ENCODE assay signal across 22 cellular contexts in genomic region chr2:177258059-177258458, GRCh38. TPM values are rescaled to one million over a fixed set of nuclear protein-coding genes. Genes with fewer than 3 reads are reported as not detected.
A peak's percentile ranks its signal among the peaks of the same experiment; 100 is the strongest.
DNase-seq lines count a peak whose midpoint lies in the region; ATAC-seq, FAIRE-seq and TF ChIP-seq lines count a peak whose summit lies in the region.
"Had no signal": no experiment of that assay in that cellular context is flagged by ENCODE, and none has a peak within 500 bp of the region (broad histone marks: within the 10 kb centered on the region; RNA-seq: fewer than 3 reads in every experiment).

No MANE protein-coding gene starts in this region.

- FAIRE-seq in GM12878 (lab: Jason Lieb, UNC) = no peak
- FAIRE-seq: GM18507, islet of Langerhans had no signal

- no peaks in the 10 kb centered on the region for H3K27me3 ChIP-seq in CD4-positive, alpha-beta memory T cell (ENCODE audit: insufficient read depth, low read length)
- no peaks in the 10 kb centered on the region for H3K27me3 ChIP-seq in GM12878 (replicated peaks in 1 of 2; ENCODE audit: control insufficient read depth in 2 of 2, insufficient read depth in 2 of 2, low read length in 1 of 2)
- H3K27me3 ChIP-seq: BLaER1, spleen had no signal

- no peak overlapping the region for H3K4me3 ChIP-seq in CD4-positive, alpha-beta memory T cell (ENCODE audit: low read length in 2 of 2)
- H3K4me3 ChIP-seq in GM12878 = no peak overlapping the region
- H3K4me3 ChIP-seq: BLaER1, PC-9, SK-N-MC, spleen had no signal

- H3K36me3 Mint-ChIP-seq in T-helper 1 cell treated with Interleukin-12 subunit alpha and Interleukin-12 subunit beta and Interleukin-4 antibody, amounts not matched to agents 30 μg/mL and 1 μg/mL, for 36 hours (ENCODE audit: low read depth) = peaks cover 54% of the 10 kb centered on the region
- peaks cover 12 to 48% of the 10 kb centered on the region in 2 donors for H3K36me3 Mint-ChIP-seq in CD4-positive, alpha-beta memory T cell
- no peaks in the 10 kb centered on the region for H3K36me3 Mint-ChIP-seq in naive B cell

- no peak for ATAC-seq in GM12878
- no peak for ATAC-seq in naive B cell (ENCODE audit: low read depth in 2 of 2)
- ATAC-seq in GM18907 (IDR thresholded peaks at IDR 0.05; ENCODE audit: unreplicated experiment) = no peak
- no peak for ATAC-seq in HG02973 (IDR thresholded peaks at IDR 0.05; ENCODE audit: unreplicated experiment)

- H3K36me3 ChIP-seq in CD4-positive, alpha-beta memory T cell (ENCODE audit: insufficient read depth, low read length) = no peaks in the 10 kb centered on the region
- peaks cover 0 to 4% of the 10 kb centered on the region in 2 experiments; a peak in 3 of 4 replicates for H3K36me3 ChIP-seq in GM12878 (ENCODE audit: control insufficient read depth in 2 of 2, insufficient read depth in 2 of 2, low read length in 1 of 2)
- H3K36me3 ChIP-seq: thoracic aorta had no signal

- peak overlapping the region; percentile 19 for H3K27ac Mint-ChIP-seq in T-helper 1 cell treated with Interleukin-12 subunit alpha and Interleukin-12 subunit beta and Interleukin-4 antibody, amounts not matched to agents 30 μg/mL and 1 μg/mL, for 36 hours
- H3K27ac Mint-ChIP-seq in CD4-positive, alpha-beta memory T cell = peak overlapping the region in 5 of 7 donors; percentile 24 to 95 (median 31)
- H3K27ac Mint-ChIP-seq in naive B cell = peak overlapping the region in 4 of 6 donors; percentile 20 to 76 (median 28)

- H4K20me1 ChIP-seq in GM12878 (ENCODE audit: control insufficient read depth, insufficient read depth) = no peaks in the 10 kb centered on the region

- peak overlapping the region; percentile 31 for H3K4me3 Mint-ChIP-seq in T-helper 1 cell treated with Interleukin-12 subunit alpha and Interleukin-12 subunit beta and Interleukin-4 antibody, amounts not matched to agents 30 μg/mL and 1 μg/mL, for 36 hours
- H3K4me3 Mint-ChIP-seq in CD4-positive, alpha-beta memory T cell = peak overlapping the region in 4 of 8 donors; percentile 7 to 55 (median 19)
- H3K4me3 Mint-ChIP-seq in naive B cell = peak overlapping the region in 3 of 8 donors; percentile 25 to 74 (median 41)
- H3K4me3 Mint-ChIP-seq: neural crest cell had no signal

- H3K4me1 ChIP-seq in CD4-positive, alpha-beta memory T cell (ENCODE audit: insufficient read depth, low read length) = peaks cover 94% of the 10 kb centered on the region
- no peaks in the 10 kb centered on the region for H3K4me1 ChIP-seq in GM12878 (ENCODE audit: control insufficient read depth, insufficient read depth, low read length)

- peaks cover 5% of the 10 kb centered on the region for H3K9me3 Mint-ChIP-seq in T-helper 1 cell treated with Interleukin-12 subunit alpha and Interleukin-12 subunit beta and Interleukin-4 antibody, amounts not matched to agents 30 μg/mL and 1 μg/mL, for 36 hours
- H3K9me3 Mint-ChIP-seq in CD4-positive, alpha-beta memory T cell = peaks cover 0 to 2% (median 0%) of the 10 kb centered on the region in 8 donors
- H3K9me3 Mint-ChIP-seq in naive B cell = peaks cover 0 to 4% (median 0%) of the 10 kb centered on the region in 7 donors

- no peak for DNase-seq in T-helper 1 cell
- DNase-seq in CD4-positive, alpha-beta memory T cell = no peak
- no peak for DNase-seq in GM12878 (ENCODE audit: low read depth, low spot score)
- DNase-seq in naive B cell = no peak
- DNase-seq in GF-D8 (lab: John Stamatoyannopoulos, UW) = no peak
- DNase-seq: 8988T; activated CD4-positive, alpha-beta T cell treated with anti-CD3 and anti-CD28 coated beads for 4 hours; DMS53; H7; NCI-H187; NCI-H2227 treated with DMSO at 0.1 percent for 48 hours; PC-9; spleen had no signal

- TF ChIP-seq CTCF in GM12878 (IDR thresholded peaks at IDR 0.05 in 2 of 3, conservative IDR thresholded peaks at IDR 0.05 in 1 of 3; ENCODE audit: control insufficient read depth in 2 of 3, extremely low read depth in 1 of 3, insufficient read depth in 1 of 3, low read depth in 3 of 3, low read length in 3 of 3) = no peak

- RAD21 ChIA-PET in GM12878 (lab: Charles Lee; ENCODE audit: unreplicated experiment) = no interaction called here

- H3K27ac ChIP-seq in CD4-positive, alpha-beta memory T cell (ENCODE audit: low read depth, low read length) = no peak overlapping the region
- H3K27ac ChIP-seq in GM12878 (ENCODE audit: control insufficient read depth, insufficient read depth) = no peak overlapping the region
- H3K27ac ChIP-seq: BLaER1, PC-9, SK-N-MC had no signal

- no peak for TF ChIP-seq POLR2A in GM12878 (IDR thresholded peaks at IDR 0.05; ENCODE audit: low read depth, low read length)

- no peak overlapping the region for H3K9ac ChIP-seq in GM12878 (ENCODE audit: control insufficient read depth, insufficient read depth, low read length)
- H3K9ac ChIP-seq: BLaER1 had no signal

- TF ChIP-seq RAD21 in GM12878 (IDR thresholded peaks at IDR 0.05; ENCODE audit: insufficient read depth, low read depth, low read length) = no peak

- SMC1A ChIA-PET in GM12878 (lab: Charles Lee; ENCODE audit: uncharacterized antibody, unreplicated experiment) = interaction anchor here (1.0 to 3.9 kb wide), 2 partner anchors 18 to 31 kb away, joined by 3 to 23 read pairs; no protein-coding TSS in a partner anchor

- no peak overlapping the region for H2AFZ ChIP-seq in GM12878 (ENCODE audit: control insufficient read depth, low read depth, low read length)
- H2AFZ ChIP-seq: PC-9 had no signal

- in situ Hi-C loops in GM12878 (cut with MboI) = no loop called here

- WGBS in GM12878 (ENCODE audit: insufficient coverage, insufficient replicate concordance, low lambda C conversion rate, missing lambda C conversion rate) = 100% methylated on average over 2 of the region's 2 CpGs

- BruUV-seq in GM12878 (replicated peaks; lab: Mats Ljungman, UMichigan) = no TSS peak

- no peaks in the 10 kb centered on the region for H3K9me3 ChIP-seq in CD4-positive, alpha-beta memory T cell (ENCODE audit: control insufficient read depth in 1 of 2, low read length in 2 of 2)
- peaks cover 6% of the 10 kb centered on the region; the same call in 2 of the 3 replicates for H3K9me3 ChIP-seq in GM12878 (replicated peaks; ENCODE audit: control insufficient read depth, insufficient read depth, low read length)
- H3K9me3 ChIP-seq: thoracic aorta had no signal

- intact Hi-C loops in CD4-positive, alpha-beta memory T cell (cut with micrococcal nuclease) = no loop called here
- intact Hi-C loops in GM12878 (cut with micrococcal nuclease; ENCODE audit: unreplicated experiment) = no loop called here

- CTCF ChIA-PET in CD4-positive, alpha-beta memory T cell (lab: Charles Lee; ENCODE audit: partially characterized antibody) = no interaction called here
- CTCF ChIA-PET in GM12878 (lab: Yijun Ruan, JAX) = no interaction called here

- H3K79me2 ChIP-seq in GM12878 (ENCODE audit: control insufficient read depth, insufficient read depth, low read length) = peaks cover 98% of the 10 kb centered on the region

- peaks cover 64% of the 10 kb centered on the region for H3K4me1 Mint-ChIP-seq in T-helper 1 cell treated with Interleukin-12 subunit alpha and Interleukin-12 subunit beta and Interleukin-4 antibody, amounts not matched to agents 30 μg/mL and 1 μg/mL, for 36 hours (ENCODE audit: low read depth)
- peaks cover 64 to 98% (median 81%) of the 10 kb centered on the region in 4 donors for H3K4me1 Mint-ChIP-seq in CD4-positive, alpha-beta memory T cell
- peaks cover 54 to 87% (median 84%) of the 10 kb centered on the region in 3 donors for H3K4me1 Mint-ChIP-seq in naive B cell

- POLR2A ChIA-PET in CD4-positive, alpha-beta memory T cell (lab: Charles Lee; ENCODE audit: partially characterized antibody) = interaction anchor here (1.5 kb wide), 1 partner anchor 18 kb away, joined by 5 read pairs; no protein-coding TSS in a partner anchor
- POLR2A ChIA-PET in GM12878 (lab: Charles Lee) = no interaction called here

- peak overlapping the region; percentile 12; the same call in 1 of the 2 replicates for H3K4me2 ChIP-seq in GM12878 (ENCODE audit: control insufficient read depth, insufficient read depth)
- H3K4me2 ChIP-seq: BLaER1, PC-9 had no signal

- TF ChIP-seq EP300 in GM12878 (IDR thresholded peaks at IDR 0.05; ENCODE audit: borderline replicate concordance in 1 of 2, control insufficient read depth in 1 of 2, low read depth in 2 of 2, low read length in 2 of 2) = no peak

- H3K27me3 Mint-ChIP-seq in T-helper 1 cell treated with Interleukin-12 subunit alpha and Interleukin-12 subunit beta and Interleukin-4 antibody, amounts not matched to agents 30 μg/mL and 1 μg/mL, for 36 hours (ENCODE audit: low read depth) = no peaks in the 10 kb centered on the region
- H3K27me3 Mint-ChIP-seq in CD4-positive, alpha-beta memory T cell = no peaks in the 10 kb centered on the region
- H3K27me3 Mint-ChIP-seq in naive B cell = no peaks in the 10 kb centered on the region

RNA-seq across cellular contexts. Expression of gene NFE2L2, which starts 6.5 kb away (rescaled TPM):
- 10 to 100 TPM; 86.9 TPM for total RNA-seq in CD4-positive, alpha-beta memory T cell
- 10 to 100 TPM; 39.6 to 63.6 TPM for polyA plus RNA-seq in CD4-positive, alpha-beta memory T cell
- 84.1 and 88.2 TPM in 2 replicates for total RNA-seq in GM12878 (2013; cell fraction: nucleolus; rRNA removed)
- total RNA-seq in GM12878 (2014; rRNA removed) (24.7 and 25.6 TPM in 2 replicates), GM12878 (2014; rRNA removed; fragmentation: Illumina TruSeq; extraction: Trizol) (37.9 and 40.8 TPM in 2 replicates), GM12878 (2021) (33.3 and 34.6 TPM in 2 replicates)
- polyA plus RNA-seq in GM12878 (2011; ENCODE audit: low read depth) = 16.9 TPM
- polyA plus RNA-seq in GM12878 (2011; rRNA removed) (69.8 and 74.4 TPM in 2 replicates), GM12878 (2014; fragmentation: Illumina TruSeq; extraction: Trizol) (53.8 and 62.5 TPM in 2 replicates), GM12878 (2014; fragmentation: Nextera tagmentation; extraction: Ambion mirVana) (10 to 100 TPM; 18.4 to 26.6 TPM), GM12878 (2014; rRNA removed) (23.2 and 28.7 TPM in 2 replicates), GM12878 (2016; fragmentation: Nextera tagmentation; extraction: Ambion mirVana) (10 to 100 TPM; 41.1 to 43.9 TPM), naive B cell (ENCODE audit: low read depth in 6 of 6) (10 to 100 TPM; 45.9 to 60.4 (median 54.7) TPM)
- polyA plus RNA-seq in GM12878 (2011; cell fraction: cytosol; rRNA removed) = 42.8 and 43.2 TPM in 2 replicates
- 42.6 and 56.3 TPM in 2 replicates for polyA plus RNA-seq in GM12878 (2011; cell fraction: nucleus; rRNA removed)
- polyA plus RNA-seq in GM12878 (2012) = 19.1 and 28.9 TPM in 2 replicates
- 60.6 and 80.9 TPM in 2 replicates for polyA minus RNA-seq in GM12878 (2011; rRNA and poly(A)+ RNA removed)
- 21.4 and 27.0 TPM in 2 replicates for polyA minus RNA-seq in GM12878 (2011; cell fraction: cytosol; rRNA and poly(A)+ RNA removed)
- 28.7 and 37.0 TPM in 2 replicates for polyA minus RNA-seq in GM12878 (2011; cell fraction: nucleus; rRNA and poly(A)+ RNA removed)

RNA-seq across cellular contexts. Expression of gene HNRNPA3, which starts 45.5 kb away (rescaled TPM):
- 100 to 1,000 TPM; 172 to 175 TPM for total RNA-seq in CD4-positive, alpha-beta memory T cell
- polyA plus RNA-seq in CD4-positive, alpha-beta memory T cell = 10 to 100 TPM; 41.1 to 64.5 TPM
- 156 and 159 TPM in 2 replicates for total RNA-seq in GM12878 (2013; cell fraction: nucleolus; rRNA removed)
- total RNA-seq in GM12878 (2014; rRNA removed) = 38.3 and 40.4 TPM in 2 replicates
- total RNA-seq in GM12878 (2014; rRNA removed; fragmentation: Illumina TruSeq; extraction: Trizol) = 64.5 and 69.7 TPM in 2 replicates
- 267 and 271 TPM in 2 replicates for total RNA-seq in GM12878 (2021)
- 136 TPM for polyA plus RNA-seq in GM12878 (2011; ENCODE audit: low read depth)
- polyA plus RNA-seq in GM12878 (2011; rRNA removed) = 191 and 282 TPM in 2 replicates
- polyA plus RNA-seq in GM12878 (2011; cell fraction: cytosol; rRNA removed) = 65.8 TPM in 2 replicates
- polyA plus RNA-seq in GM12878 (2011; cell fraction: nucleus; rRNA removed) = 99.4 and 152 TPM in 2 replicates
- 279 and 381 TPM in 2 replicates for polyA plus RNA-seq in GM12878 (2012)
- 343 and 435 TPM in 2 replicates for polyA plus RNA-seq in GM12878 (2014; fragmentation: Illumina TruSeq; extraction: Trizol)
- polyA plus RNA-seq in GM12878 (2014; fragmentation: Nextera tagmentation; extraction: Ambion mirVana) = 100 to 1,000 TPM; 221 to 285 TPM
- 293 and 302 TPM in 2 replicates for polyA plus RNA-seq in GM12878 (2014; rRNA removed)
- polyA plus RNA-seq in GM12878 (2016; fragmentation: Nextera tagmentation; extraction: Ambion mirVana) = 100 to 1,000 TPM; 135 to 141 TPM
- 25.9 and 39.1 TPM in 2 replicates for polyA minus RNA-seq in GM12878 (2011; rRNA and poly(A)+ RNA removed)
- polyA minus RNA-seq in GM12878 (2011; cell fraction: cytosol; rRNA and poly(A)+ RNA removed) = 29.8 and 31.5 TPM in 2 replicates
- polyA minus RNA-seq in GM12878 (2011; cell fraction: nucleus; rRNA and poly(A)+ RNA removed) = 37.6 and 51.6 TPM in 2 replicates
- 10 to 100 TPM; 48.0 to 96.3 (median 70.3) TPM for polyA plus RNA-seq in naive B cell (ENCODE audit: low read depth in 6 of 6)
